In the genomic region with DNA sequence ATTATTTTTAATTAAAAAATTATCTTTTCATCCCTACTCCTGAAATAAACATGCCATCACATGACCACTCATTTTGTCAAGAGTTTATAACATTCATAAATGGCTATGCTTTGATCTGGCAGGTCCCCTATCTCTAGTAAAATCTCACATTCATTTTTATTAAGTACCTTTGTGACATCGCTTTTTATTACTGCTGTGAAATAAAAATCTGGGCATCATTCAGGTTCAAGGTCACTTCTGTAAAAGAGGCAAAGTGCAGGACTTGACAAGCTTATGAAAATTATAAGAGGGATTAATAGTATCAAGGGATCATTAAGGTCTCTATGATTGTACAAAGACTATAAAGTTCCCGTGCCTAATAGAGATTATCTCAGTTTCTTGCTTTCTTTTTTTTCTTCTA, we compare ENCODE assay signal across 31 cellular contexts.
"Had no signal": no experiment of that assay in that cellular context is flagged by ENCODE, and none has a peak within 500 bp of the region (broad histone marks: within the 10 kb centered on the region; RNA-seq: fewer than 3 reads in every experiment).

No MANE protein-coding gene starts in this region.

- H3K4me3 ChIP-seq: ascending aorta, breast epithelium, cardiac muscle cell, colonic mucosa, esophagus squamous epithelium, gastroesophageal sphincter, heart right ventricle had no signal

- H3K4me1 ChIP-seq: ascending aorta, breast epithelium, colonic mucosa, esophagus squamous epithelium, gastroesophageal sphincter, heart right ventricle had no signal

- H3K27ac ChIP-seq: ascending aorta, breast epithelium, cardiac muscle cell, colonic mucosa, epithelial cell of prostate, esophagus squamous epithelium, gastroesophageal sphincter, heart right ventricle had no signal

- DNase-seq: activated CD4-positive, alpha-beta memory T cell treated with anti-CD3 and anti-CD28 coated beads for 36 hours; activated CD4-positive, alpha-beta T cell treated with anti-CD3 and anti-CD28 coated beads for 36 hours; activated CD4-positive, alpha-beta T cell treated with anti-CD3 and anti-CD28 coated beads, Interleukin-2, amount 10 ng/mL, durations not matched to agents 24 days and 14 days; activated CD4-positive, CD25-positive, alpha-beta regulatory T cell; activated CD4-positive, CD25-positive, alpha-beta regulatory T cell treated with anti-CD3 and anti-CD28 coated beads, Interleukin-2, amount 50 U/mL, for 72 hours; activated CD8-positive, alpha-beta memory T cell treated with anti-CD3 and anti-CD28 coated beads, Interleukin-2, amount 10 ng/mL, durations not matched to agents 7 days and 5 days; activated CD8-positive, alpha-beta memory T cell treated with anti-CD3 and anti-CD28 coated beads, Interleukin-2, amount 50 U/mL, for 4 hours; activated CD8-positive, alpha-beta T cell treated with anti-CD3 and anti-CD28 coated beads, Interleukin-2, amount 10 ng/mL, durations not matched to agents 7 days and 5 days; activated gamma-delta T cell; activated naive CD4-positive, alpha-beta T cell; activated naive CD4-positive, alpha-beta T cell treated with anti-CD3 and anti-CD28 coated beads, Interleukin-2, amount 10 ng/mL, durations not matched to agents 7 days and 5 days; activated naive CD8-positive, alpha-beta T cell treated with anti-CD3 and anti-CD28 coated beads, Interleukin-2, amount 10 ng/mL, durations not matched to agents 7 days and 5 days; activated T-cell treated with anti-CD3 and anti-CD28 coated beads, Interleukin-2, amount 50 U/mL, for 1 hour; activated T-cell treated with anti-CD3 and anti-CD28 coated beads, Interleukin-2, amount 50 U/mL, for 72 hours; central memory CD4-positive, alpha-beta T cell; cerebellar nuclear complex; colonic mucosa; effector CD8-positive, alpha-beta T cell; esophagus squamous epithelium; foreskin melanocyte; heart right ventricle; T-helper 17 cell; T1000 had no signal

- H3K27me3 ChIP-seq: ascending aorta, breast epithelium, cardiac muscle cell, colonic mucosa, esophagus squamous epithelium, gastroesophageal sphincter, heart right ventricle had no signal

- FAIRE-seq: endometrium, endothelial cell of umbilical vein had no signal

- H3K36me3 ChIP-seq: ascending aorta, breast epithelium, cardiac muscle cell, colonic mucosa, esophagus squamous epithelium, gastroesophageal sphincter, heart right ventricle had no signal

- H3K9me3 ChIP-seq: ascending aorta, breast epithelium, colonic mucosa, esophagus squamous epithelium, gastroesophageal sphincter, heart right ventricle had no signal

- ATAC-seq: activated CD4-positive, alpha-beta T cell treated with anti-CD3 and anti-CD28 coated beads for 36 hours; activated CD8-positive, alpha-beta memory T cell treated with anti-CD3 and anti-CD28 coated beads, Interleukin-2, amount 10 ng/mL, durations not matched to agents 7 days and 5 days; activated CD8-positive, alpha-beta T cell treated with anti-CD3 and anti-CD28 coated beads, Interleukin-2, amount 10 ng/mL, durations not matched to agents 7 days and 5 days; activated naive CD4-positive, alpha-beta T cell treated with anti-CD3 and anti-CD28 coated beads, Interleukin-2, amount 50 U/mL, for 72 hours; activated T-cell treated with anti-CD3 and anti-CD28 coated beads, Interleukin-2, amount 50 U/mL, for 72 hours; gastroesophageal sphincter; heart right ventricle; T-helper 17 cell had no signal
